Comparison of ENCODE assay signal across 19 cellular contexts in the genomic region with DNA sequence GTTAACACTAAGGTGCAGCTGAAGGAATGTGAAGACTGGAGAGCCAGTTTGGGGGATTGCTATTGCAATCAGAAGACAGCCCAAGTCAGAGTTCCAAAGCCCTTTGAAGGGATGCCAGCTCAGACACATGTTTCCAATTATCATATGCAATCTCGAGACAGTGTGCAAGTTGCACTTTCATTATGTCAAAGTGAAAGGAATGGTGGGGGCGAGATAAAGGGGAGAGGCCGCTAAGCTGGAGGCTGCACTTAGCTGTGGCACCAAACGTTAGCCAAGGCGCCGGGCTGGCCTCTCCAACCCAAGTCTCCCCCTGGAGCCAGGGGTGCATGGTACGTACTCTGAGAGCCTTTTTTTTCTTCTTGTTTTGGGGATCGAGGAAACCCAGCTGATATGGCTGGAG. TPM values are rescaled to one million over a fixed set of nuclear protein-coding genes. Genes with fewer than 3 reads are reported as not detected.
DNase-seq lines count a peak whose midpoint lies in the region; ATAC-seq and TF ChIP-seq lines count a peak whose summit lies in the region.
"Had no signal": no experiment of that assay in that cellular context is flagged by ENCODE, and none has a peak within 500 bp of the region (broad histone marks: within the 10 kb centered on the region; RNA-seq: fewer than 3 reads in every experiment).

No MANE protein-coding gene starts in this region.

- no peaks in the 10 kb centered on the region for H3K36me3 Mint-ChIP-seq in activated T-helper 17 cell treated with anti-CD3 and anti-CD28 coated beads, Interleukin-2, amount 50 U/mL, for 72 hours (ENCODE audit: low read depth)
- H3K36me3 Mint-ChIP-seq in immature natural killer cell: no peaks in the 10 kb centered on the region
- H3K36me3 Mint-ChIP-seq: CD14-positive monocyte, memory B cell had no signal

- TF ChIP-seq CTCF in AG04450 (IDR thresholded peaks at IDR 0.05; ENCODE audit: low read depth, low read length): no peak

- H3K27me3 Mint-ChIP-seq in activated T-helper 17 cell treated with anti-CD3 and anti-CD28 coated beads, Interleukin-2, amount 50 U/mL, for 72 hours: peaks cover 35% of the 10 kb centered on the region
- peaks cover 0 to 4% (median 1%) of the 10 kb centered on the region in 3 donors for H3K27me3 Mint-ChIP-seq in immature natural killer cell (ENCODE audit: low read depth in 3 of 3)

- DNase-seq in AG04450 (ENCODE audit: low read depth, low spot score) (peak; percentile 83), GM03348 (ENCODE audit: low spot score) (peak; percentile 78), left kidney (ENCODE audit: low read depth, low spot score) (peak; percentile 20), caudate nucleus (lab: John Stamatoyannopoulos, UW) (no peak), AML-193 (lab: John Stamatoyannopoulos, UW) (no peak), mesenteric fat pad (ENCODE audit: low spot score) (no peak), immature natural killer cell (no peak)
- DNase-seq: activated naive CD4-positive, alpha-beta T cell treated with Interleukin-2 at 50 U/mL for 16 hours; effector CD8-positive, alpha-beta T cell; Karpas-422; NCI-H1436 treated with DMSO at 0.1 percent for 48 hours; NCI-H510A; right cardiac atrium; stimulated activated CD4-positive, alpha-beta T cell treated with anti-CD3 and anti-CD28 coated beads, Interleukin-2, amount 100 ng/mL, for 48 hours; tibial artery had no signal

- CTCF ChIA-PET in AG04450 (lab: Charles Lee): interaction anchor here (1.0 to 2.8 kb wide), 2 partner anchors 143 to 316 kb away, joined by 4 to 10 read pairs; no protein-coding TSS in a partner anchor

- H3K9me3 Mint-ChIP-seq in activated T-helper 17 cell treated with anti-CD3 and anti-CD28 coated beads, Interleukin-2, amount 50 U/mL, for 72 hours: peaks cover 7% of the 10 kb centered on the region
- no peaks in the 10 kb centered on the region for H3K9me3 Mint-ChIP-seq in immature natural killer cell

- H3K4me1 Mint-ChIP-seq in activated T-helper 17 cell treated with anti-CD3 and anti-CD28 coated beads, Interleukin-2, amount 50 U/mL, for 72 hours: peaks cover 5% of the 10 kb centered on the region
- H3K4me1 Mint-ChIP-seq in immature natural killer cell: no peaks in the 10 kb centered on the region
- H3K4me1 Mint-ChIP-seq: memory B cell had no signal

- H3K27ac Mint-ChIP-seq in activated T-helper 17 cell treated with anti-CD3 and anti-CD28 coated beads, Interleukin-2, amount 50 U/mL, for 72 hours: no peak overlapping the region
- no peak overlapping the region for H3K27ac Mint-ChIP-seq in immature natural killer cell
- H3K27ac Mint-ChIP-seq: CD14-positive monocyte, memory B cell had no signal

- peak; percentile 42 for ATAC-seq in activated T-helper 17 cell treated with anti-CD3 and anti-CD28 coated beads, Interleukin-2, amount 50 U/mL, for 72 hours (replicated peaks)
- ATAC-seq: right cardiac atrium had no signal

- peak overlapping the region; percentile 43 for H3K27ac ChIP-seq in AG04450 (ENCODE audit: low read depth, low read length)
- H3K27ac ChIP-seq in caudate nucleus (ENCODE audit: low read depth, low read length): no peak overlapping the region
- H3K27ac ChIP-seq: tibial artery had no signal

- H3K4me3 Mint-ChIP-seq in activated T-helper 17 cell treated with anti-CD3 and anti-CD28 coated beads, Interleukin-2, amount 50 U/mL, for 72 hours: no peak overlapping the region
- H3K4me3 Mint-ChIP-seq in immature natural killer cell: no peak overlapping the region
- H3K4me3 Mint-ChIP-seq: CD14-positive monocyte, memory B cell had no signal

- peaks cover 7% of the 10 kb centered on the region for H3K9me3 ChIP-seq in AG04450 (ENCODE audit: control insufficient read depth, insufficient read depth, low read length)

- no peak overlapping the region for H3K4me3 ChIP-seq in AG04450 (ENCODE audit: low read depth, low read length)
- H3K4me3 ChIP-seq: tibial artery had no signal

- POLR2A ChIA-PET in AG04450 (lab: Yijun Ruan, JAX): no interaction called here

- no peaks in the 10 kb centered on the region for H3K27me3 ChIP-seq in AG04450 (ENCODE audit: control insufficient read depth, insufficient read depth, low read length)
- H3K27me3 ChIP-seq: tibial artery had no signal

RNA-seq across cellular contexts. Expression of a gene that starts 58.0 kb away (rescaled TPM):
- polyA plus RNA-seq in AG04450 (2011; rRNA removed) (6.7 and 7.3 TPM in 2 replicates), immature natural killer cell (not detected)
- 5.9 and 6.2 TPM in 2 replicates for polyA minus RNA-seq in AG04450 (2011; rRNA and poly(A)+ RNA removed)
- not detected for total RNA-seq in activated T-helper 17 cell treated with anti-CD3 and anti-CD28 coated beads, Interleukin-2, amount 50 U/mL, for 72 hours
- total RNA-seq in mesenteric fat pad: 5.2 TPM
- total RNA-seq: OCI-LY7 had no signal
- polyA plus RNA-seq: CD14-positive monocyte had no signal

Comparison
In these comparisons a context has a peak if more than half of its experiments do, and no peak if none do; other contexts are left out.
1. DNase-seq: peak in AG04450 (single experiment), GM03348 (single experiment) and left kidney (single experiment); none in caudate nucleus (0 of 61), AML-193 (0 of 2), mesenteric fat pad (single experiment) and immature natural killer cell (0 of 3).